In genomic region chr6:109472132-109472995, GRCh38 we compare ENCODE assay signal across 12 cellular contexts. TPM values are rescaled to one million over a fixed set of nuclear protein-coding genes. Genes with fewer than 3 reads are reported as not detected.
DNase-seq lines count a peak whose midpoint lies in the region; ATAC-seq and TF ChIP-seq lines count a peak whose summit lies in the region.
"Had no signal": no experiment of that assay in that cellular context is flagged by ENCODE, and none has a peak within 500 bp of the region (broad histone marks: within the 10 kb centered on the region; RNA-seq: fewer than 3 reads in every experiment).

No MANE protein-coding gene starts in this region.

- peak; percentile 39 for TF ChIP-seq CTCF in GM13977 (IDR thresholded peaks at IDR 0.05; ENCODE audit: extremely low read depth, insufficient read depth, missing control alignments)

- H3K27ac ChIP-seq in SJCRH30 = no peak overlapping the region
- H3K27ac ChIP-seq: lower lobe of right lung, SJSA1, transverse colon had no signal

- ATAC-seq in GM19455 (IDR thresholded peaks at IDR 0.05; ENCODE audit: unreplicated experiment) (peak; percentile 52), HG03432 (IDR thresholded peaks at IDR 0.05; ENCODE audit: unreplicated experiment) (peak; percentile 74)
- ATAC-seq: lower lobe of right lung had no signal

- in situ Hi-C loops in GM13977 (cut with MboI; ENCODE audit: low pct_unique_long_range_greater_than_20kb, low sequenced_read_pairs, unreplicated experiment) = no loop called here

- H3K36me3 ChIP-seq in SJCRH30 = peaks cover 55% of the 10 kb centered on the region

- H3K4me1 ChIP-seq in SJCRH30 = no peaks in the 10 kb centered on the region

- DNase-seq in GM13977 (ENCODE audit: low spot score) (no peak), germinal center (ENCODE audit: low spot score) (peak; percentile 46), pons (ENCODE audit: low spot score) (no peak), NCI-H2196 treated with DMSO at 0.1 percent for 48 hours (lab: John Stamatoyannopoulos, UW; ENCODE audit: unreplicated experiment) (no peak), NCI-H1092 treated with DMSO at 0.1 percent for 48 hours (lab: John Stamatoyannopoulos, UW) (no peak), SJCRH30 (no peak)
- DNase-seq: lower lobe of right lung, small intestine, transverse colon had no signal

- no peaks in the 10 kb centered on the region for H3K27me3 ChIP-seq in SJCRH30
- H3K27me3 ChIP-seq: SJSA1, transverse colon had no signal

- H3K4me3 ChIP-seq in SJCRH30 = no peak overlapping the region
- H3K4me3 ChIP-seq: lower lobe of right lung, SJSA1, transverse colon had no signal

- H3K9me3 ChIP-seq in SJCRH30 (replicated peaks) = no peaks in the 10 kb centered on the region
- H3K9me3 ChIP-seq: lower lobe of right lung, SJSA1, transverse colon had no signal

RNA-seq across cellular contexts. Expression of gene ZBTB24, which starts 10.7 kb away (rescaled TPM):
- total RNA-seq in SJCRH30 (2014; rRNA removed; shearing (Covaris generic)) = 15.4 and 17.5 TPM in 2 replicates

RNA-seq across cellular contexts. Expression of gene MICAL1, which starts 16.8 kb away (rescaled TPM):
- 23.0 and 27.2 TPM in 2 replicates for total RNA-seq in SJCRH30 (2014; rRNA removed; shearing (Covaris generic))

RNA-seq across cellular contexts. Expression of gene SMPD2, which starts 31.8 kb away (rescaled TPM):
- 7.6 and 8.2 TPM in 2 replicates for total RNA-seq in SJCRH30 (2014; rRNA removed; shearing (Covaris generic))

RNA-seq across cellular contexts. Expression of gene PPIL6, which starts 31.9 kb away (rescaled TPM):
- 0.28 TPM in 1 of 2 replicates, not detected in the other for total RNA-seq in SJCRH30 (2014; rRNA removed; shearing (Covaris generic))
